ENCODE assay signal across 1 cellular context in the genomic region with DNA sequence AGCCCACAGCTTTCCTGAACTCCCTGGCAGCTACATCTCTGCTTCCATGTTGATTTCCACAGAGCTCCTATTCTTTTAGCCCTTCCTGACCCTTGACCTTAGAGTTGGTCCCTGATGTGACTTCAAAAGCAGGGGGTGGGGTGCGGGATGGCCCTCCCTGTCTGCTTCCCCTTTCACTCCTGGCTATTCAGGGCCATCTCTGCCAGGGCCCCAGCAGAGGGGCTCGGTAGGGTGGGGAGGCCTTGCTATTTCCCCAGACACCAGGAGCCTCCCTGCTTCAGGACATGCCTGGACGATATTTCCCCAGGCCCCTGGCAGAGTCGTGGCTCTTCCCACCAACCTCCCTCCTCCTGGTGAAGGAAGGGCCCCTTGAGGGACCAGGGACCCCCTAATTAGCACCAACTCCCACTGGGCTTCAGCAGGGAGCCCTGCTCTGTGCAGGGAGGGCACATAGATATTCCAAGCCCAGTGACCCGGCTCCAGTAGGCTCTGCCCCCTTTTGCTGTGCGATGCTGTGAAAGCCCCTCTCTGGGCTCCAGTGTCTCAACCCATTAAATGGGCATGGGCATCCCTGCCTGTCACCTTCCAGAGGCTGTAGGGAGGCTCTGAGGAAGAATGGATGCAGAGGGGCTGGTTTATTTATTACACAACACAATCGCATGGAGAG.
A peak's percentile ranks its signal among the peaks of the same experiment; 100 is the strongest.
TF ChIP-seq lines count a peak whose summit lies in the region.

No MANE protein-coding gene starts in this region.

TF ChIP-seq in HepG2, 621 proteins besides CTCF, POLR2A, EP300 and RAD21 (continued from another document and continues in another):
- TF ChIP-seq ELF4 (CRISPR knock-in tag; IDR thresholded peaks at IDR 0.05; ENCODE audit: borderline replicate concordance): no peak
- TF ChIP-seq, protein P1, sequence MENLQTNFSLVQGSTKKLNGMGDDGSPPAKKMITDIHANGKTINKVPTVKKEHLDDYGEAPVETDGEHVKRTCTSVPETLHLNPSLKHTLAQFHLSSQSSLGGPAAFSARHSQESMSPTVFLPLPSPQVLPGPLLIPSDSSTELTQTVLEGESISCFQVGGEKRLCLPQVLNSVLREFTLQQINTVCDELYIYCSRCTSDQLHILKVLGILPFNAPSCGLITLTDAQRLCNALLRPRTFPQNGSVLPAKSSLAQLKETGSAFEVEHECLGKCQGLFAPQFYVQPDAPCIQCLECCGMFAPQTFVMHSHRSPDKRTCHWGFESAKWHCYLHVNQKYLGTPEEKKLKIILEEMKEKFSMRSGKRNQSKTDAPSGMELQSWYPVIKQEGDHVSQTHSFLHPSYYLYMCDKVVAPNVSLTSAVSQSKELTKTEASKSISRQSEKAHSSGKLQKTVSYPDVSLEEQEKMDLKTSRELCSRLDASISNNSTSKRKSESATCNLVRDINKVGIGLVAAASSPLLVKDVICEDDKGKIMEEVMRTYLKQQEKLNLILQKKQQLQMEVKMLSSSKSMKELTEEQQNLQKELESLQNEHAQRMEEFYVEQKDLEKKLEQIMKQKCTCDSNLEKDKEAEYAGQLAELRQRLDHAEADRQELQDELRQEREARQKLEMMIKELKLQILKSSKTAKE (CRISPR knock-in tag; IDR thresholded peaks at IDR 0.05; ENCODE audit: borderline replicate concordance): peak; percentile 58; the same call in 1 of the 2 replicates
- TF ChIP-seq ZNF543 (CRISPR knock-in tag; IDR thresholded peaks at IDR 0.05): no peak
- TF ChIP-seq ZNF232 (CRISPR knock-in tag; IDR thresholded peaks at IDR 0.05; ENCODE audit: borderline replicate concordance): no peak
- TF ChIP-seq, protein P2, sequence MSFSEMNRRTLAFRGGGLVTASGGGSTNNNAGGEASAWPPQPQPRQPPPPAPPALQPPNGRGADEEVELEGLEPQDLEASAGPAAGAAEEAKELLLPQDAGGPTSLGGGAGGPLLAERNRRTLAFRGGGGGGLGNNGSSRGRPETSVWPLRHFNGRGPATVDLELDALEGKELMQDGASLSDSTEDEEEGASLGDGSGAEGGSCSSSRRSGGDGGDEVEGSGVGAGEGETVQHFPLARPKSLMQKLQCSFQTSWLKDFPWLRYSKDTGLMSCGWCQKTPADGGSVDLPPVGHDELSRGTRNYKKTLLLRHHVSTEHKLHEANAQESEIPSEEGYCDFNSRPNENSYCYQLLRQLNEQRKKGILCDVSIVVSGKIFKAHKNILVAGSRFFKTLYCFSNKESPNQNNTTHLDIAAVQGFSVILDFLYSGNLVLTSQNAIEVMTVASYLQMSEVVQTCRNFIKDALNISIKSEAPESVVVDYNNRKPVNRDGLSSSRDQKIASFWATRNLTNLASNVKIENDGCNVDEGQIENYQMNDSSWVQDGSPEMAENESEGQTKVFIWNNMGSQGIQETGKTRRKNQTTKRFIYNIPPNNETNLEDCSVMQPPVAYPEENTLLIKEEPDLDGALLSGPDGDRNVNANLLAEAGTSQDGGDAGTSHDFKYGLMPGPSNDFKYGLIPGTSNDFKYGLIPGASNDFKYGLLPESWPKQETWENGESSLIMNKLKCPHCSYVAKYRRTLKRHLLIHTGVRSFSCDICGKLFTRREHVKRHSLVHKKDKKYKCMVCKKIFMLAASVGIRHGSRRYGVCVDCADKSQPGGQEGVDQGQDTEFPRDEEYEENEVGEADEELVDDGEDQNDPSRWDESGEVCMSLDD (CRISPR knock-in tag; IDR thresholded peaks at IDR 0.05; ENCODE audit: borderline replicate concordance): peak; percentile 45; the same call in 1 of the 2 replicates
- TF ChIP-seq TBX2 (CRISPR knock-in tag; IDR thresholded peaks at IDR 0.05; ENCODE audit: borderline replicate concordance): 0 out of 2 replicates have a peak, but pooled peaks have one; percentile 31
- TF ChIP-seq, protein P3, sequence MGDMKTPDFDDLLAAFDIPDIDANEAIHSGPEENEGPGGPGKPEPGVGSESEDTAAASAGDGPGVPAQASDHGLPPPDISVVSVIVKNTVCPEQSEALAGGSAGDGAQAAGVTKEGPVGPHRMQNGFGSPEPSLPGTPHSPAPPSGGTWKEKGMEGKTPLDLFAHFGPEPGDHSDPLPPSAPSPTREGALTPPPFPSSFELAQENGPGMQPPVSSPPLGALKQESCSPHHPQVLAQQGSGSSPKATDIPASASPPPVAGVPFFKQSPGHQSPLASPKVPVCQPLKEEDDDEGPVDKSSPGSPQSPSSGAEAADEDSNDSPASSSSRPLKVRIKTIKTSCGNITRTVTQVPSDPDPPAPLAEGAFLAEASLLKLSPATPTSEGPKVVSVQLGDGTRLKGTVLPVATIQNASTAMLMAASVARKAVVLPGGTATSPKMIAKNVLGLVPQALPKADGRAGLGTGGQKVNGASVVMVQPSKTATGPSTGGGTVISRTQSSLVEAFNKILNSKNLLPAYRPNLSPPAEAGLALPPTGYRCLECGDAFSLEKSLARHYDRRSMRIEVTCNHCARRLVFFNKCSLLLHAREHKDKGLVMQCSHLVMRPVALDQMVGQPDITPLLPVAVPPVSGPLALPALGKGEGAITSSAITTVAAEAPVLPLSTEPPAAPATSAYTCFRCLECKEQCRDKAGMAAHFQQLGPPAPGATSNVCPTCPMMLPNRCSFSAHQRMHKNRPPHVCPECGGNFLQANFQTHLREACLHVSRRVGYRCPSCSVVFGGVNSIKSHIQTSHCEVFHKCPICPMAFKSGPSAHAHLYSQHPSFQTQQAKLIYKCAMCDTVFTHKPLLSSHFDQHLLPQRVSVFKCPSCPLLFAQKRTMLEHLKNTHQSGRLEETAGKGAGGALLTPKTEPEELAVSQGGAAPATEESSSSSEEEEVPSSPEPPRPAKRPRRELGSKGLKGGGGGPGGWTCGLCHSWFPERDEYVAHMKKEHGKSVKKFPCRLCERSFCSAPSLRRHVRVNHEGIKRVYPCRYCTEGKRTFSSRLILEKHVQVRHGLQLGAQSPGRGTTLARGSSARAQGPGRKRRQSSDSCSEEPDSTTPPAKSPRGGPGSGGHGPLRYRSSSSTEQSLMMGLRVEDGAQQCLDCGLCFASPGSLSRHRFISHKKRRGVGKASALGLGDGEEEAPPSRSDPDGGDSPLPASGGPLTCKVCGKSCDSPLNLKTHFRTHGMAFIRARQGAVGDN (CRISPR knock-in tag; IDR thresholded peaks at IDR 0.05): peak; percentile 84
- no peak for TF ChIP-seq MZF1 (CRISPR knock-in tag; IDR thresholded peaks at IDR 0.05; ENCODE audit: borderline replicate concordance)
- peak; percentile 30; the same call in 1 of the 2 replicates for TF ChIP-seq NFKB2 (CRISPR knock-in tag; IDR thresholded peaks at IDR 0.05; ENCODE audit: borderline replicate concordance)
- TF ChIP-seq, protein P4, sequence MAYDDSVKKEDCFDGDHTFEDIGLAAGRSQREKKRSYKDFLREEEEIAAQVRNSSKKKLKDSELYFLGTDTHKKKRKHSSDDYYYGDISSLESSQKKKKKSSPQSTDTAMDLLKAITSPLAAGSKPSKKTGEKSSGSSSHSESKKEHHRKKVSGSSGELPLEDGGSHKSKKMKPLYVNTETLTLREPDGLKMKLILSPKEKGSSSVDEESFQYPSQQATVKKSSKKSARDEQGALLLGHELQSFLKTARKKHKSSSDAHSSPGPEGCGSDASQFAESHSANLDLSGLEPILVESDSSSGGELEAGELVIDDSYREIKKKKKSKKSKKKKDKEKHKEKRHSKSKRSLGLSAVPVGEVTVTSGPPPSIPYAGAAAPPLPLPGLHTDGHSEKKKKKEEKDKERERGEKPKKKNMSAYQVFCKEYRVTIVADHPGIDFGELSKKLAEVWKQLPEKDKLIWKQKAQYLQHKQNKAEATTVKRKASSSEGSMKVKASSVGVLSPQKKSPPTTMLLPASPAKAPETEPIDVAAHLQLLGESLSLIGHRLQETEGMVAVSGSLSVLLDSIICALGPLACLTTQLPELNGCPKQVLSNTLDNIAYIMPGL (CRISPR knock-in tag; IDR thresholded peaks at IDR 0.05; ENCODE audit: borderline replicate concordance in 1 of 2, low read depth in 1 of 2): no peak
- TF ChIP-seq STAG1 (CRISPR knock-in tag; IDR thresholded peaks at IDR 0.05): no peak; the same call in 1 of the 2 replicates
- 0 out of 2 replicates have a peak, but pooled peaks have one; percentile 47 for TF ChIP-seq ZNF891 (CRISPR knock-in tag; IDR thresholded peaks at IDR 0.05)
- TF ChIP-seq, protein P5, sequence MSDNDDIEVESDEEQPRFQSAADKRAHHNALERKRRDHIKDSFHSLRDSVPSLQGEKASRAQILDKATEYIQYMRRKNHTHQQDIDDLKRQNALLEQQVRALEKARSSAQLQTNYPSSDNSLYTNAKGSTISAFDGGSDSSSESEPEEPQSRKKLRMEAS (IDR thresholded peaks at IDR 0.05): no peak
- peak; percentile 92 for TF ChIP-seq NR2F2 (IDR thresholded peaks at IDR 0.05; ENCODE audit: borderline replicate concordance, low read depth)
- TF ChIP-seq ZFY (CRISPR knock-in tag; IDR thresholded peaks at IDR 0.05): peak; percentile 62
- TF ChIP-seq SALL1 (CRISPR knock-in tag; IDR thresholded peaks at IDR 0.05): peak; percentile 63
- TF ChIP-seq ZNF557 (CRISPR knock-in tag; IDR thresholded peaks at IDR 0.05): no peak
- peak; percentile 88 for TF ChIP-seq NR2C2 (CRISPR knock-in tag; IDR thresholded peaks at IDR 0.05; ENCODE audit: borderline replicate concordance)
- 0 out of 2 replicates have a peak, but pooled peaks have one; percentile 31 for TF ChIP-seq MEIS2 (CRISPR knock-in tag; IDR thresholded peaks at IDR 0.05)
- TF ChIP-seq SAP130 (CRISPR knock-in tag; IDR thresholded peaks at IDR 0.05; ENCODE audit: low read depth): peak; percentile 53; the same call in 1 of the 2 replicates
- TF ChIP-seq, protein P6, sequence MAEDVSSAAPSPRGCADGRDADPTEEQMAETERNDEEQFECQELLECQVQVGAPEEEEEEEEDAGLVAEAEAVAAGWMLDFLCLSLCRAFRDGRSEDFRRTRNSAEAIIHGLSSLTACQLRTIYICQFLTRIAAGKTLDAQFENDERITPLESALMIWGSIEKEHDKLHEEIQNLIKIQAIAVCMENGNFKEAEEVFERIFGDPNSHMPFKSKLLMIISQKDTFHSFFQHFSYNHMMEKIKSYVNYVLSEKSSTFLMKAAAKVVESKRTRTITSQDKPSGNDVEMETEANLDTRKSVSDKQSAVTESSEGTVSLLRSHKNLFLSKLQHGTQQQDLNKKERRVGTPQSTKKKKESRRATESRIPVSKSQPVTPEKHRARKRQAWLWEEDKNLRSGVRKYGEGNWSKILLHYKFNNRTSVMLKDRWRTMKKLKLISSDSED (CRISPR knock-in tag; IDR thresholded peaks at IDR 0.05): no peak
- 0 out of 2 replicates have a peak, but pooled peaks have one; percentile 47 for TF ChIP-seq FOXA3 (CRISPR knock-in tag; IDR thresholded peaks at IDR 0.05)
- TF ChIP-seq, protein P7, sequence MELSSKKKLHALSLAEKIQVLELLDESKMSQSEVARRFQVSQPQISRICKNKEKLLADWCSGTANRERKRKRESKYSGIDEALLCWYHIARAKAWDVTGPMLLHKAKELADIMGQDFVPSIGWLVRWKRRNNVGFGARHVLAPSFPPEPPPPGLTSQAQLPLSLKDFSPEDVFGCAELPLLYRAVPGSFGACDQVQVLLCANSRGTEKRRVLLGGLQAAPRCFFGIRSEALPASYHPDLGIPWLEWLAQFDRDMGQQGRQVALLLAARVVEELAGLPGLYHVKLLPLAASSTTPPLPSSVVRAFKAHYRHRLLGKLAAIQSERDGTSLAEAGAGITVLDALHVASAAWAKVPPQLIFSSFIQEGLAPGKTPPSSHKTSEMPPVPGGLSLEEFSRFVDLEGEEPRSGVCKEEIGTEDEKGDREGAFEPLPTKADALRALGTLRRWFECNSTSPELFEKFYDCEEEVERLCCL (CRISPR knock-in tag; IDR thresholded peaks at IDR 0.05; ENCODE audit: borderline replicate concordance): no peak
- TF ChIP-seq RFX5 (IDR thresholded peaks at IDR 0.05; ENCODE audit: low read depth, low read length): no peak
- TF ChIP-seq ZNF747 (CRISPR knock-in tag; IDR thresholded peaks at IDR 0.05; ENCODE audit: borderline replicate concordance): no peak
- no peak for TF ChIP-seq ZNF33A (CRISPR knock-in tag; IDR thresholded peaks at IDR 0.05; ENCODE audit: borderline replicate concordance)
- no peak for TF ChIP-seq ZBTB21 (CRISPR knock-in tag; IDR thresholded peaks at IDR 0.05)
- TF ChIP-seq, protein P8, sequence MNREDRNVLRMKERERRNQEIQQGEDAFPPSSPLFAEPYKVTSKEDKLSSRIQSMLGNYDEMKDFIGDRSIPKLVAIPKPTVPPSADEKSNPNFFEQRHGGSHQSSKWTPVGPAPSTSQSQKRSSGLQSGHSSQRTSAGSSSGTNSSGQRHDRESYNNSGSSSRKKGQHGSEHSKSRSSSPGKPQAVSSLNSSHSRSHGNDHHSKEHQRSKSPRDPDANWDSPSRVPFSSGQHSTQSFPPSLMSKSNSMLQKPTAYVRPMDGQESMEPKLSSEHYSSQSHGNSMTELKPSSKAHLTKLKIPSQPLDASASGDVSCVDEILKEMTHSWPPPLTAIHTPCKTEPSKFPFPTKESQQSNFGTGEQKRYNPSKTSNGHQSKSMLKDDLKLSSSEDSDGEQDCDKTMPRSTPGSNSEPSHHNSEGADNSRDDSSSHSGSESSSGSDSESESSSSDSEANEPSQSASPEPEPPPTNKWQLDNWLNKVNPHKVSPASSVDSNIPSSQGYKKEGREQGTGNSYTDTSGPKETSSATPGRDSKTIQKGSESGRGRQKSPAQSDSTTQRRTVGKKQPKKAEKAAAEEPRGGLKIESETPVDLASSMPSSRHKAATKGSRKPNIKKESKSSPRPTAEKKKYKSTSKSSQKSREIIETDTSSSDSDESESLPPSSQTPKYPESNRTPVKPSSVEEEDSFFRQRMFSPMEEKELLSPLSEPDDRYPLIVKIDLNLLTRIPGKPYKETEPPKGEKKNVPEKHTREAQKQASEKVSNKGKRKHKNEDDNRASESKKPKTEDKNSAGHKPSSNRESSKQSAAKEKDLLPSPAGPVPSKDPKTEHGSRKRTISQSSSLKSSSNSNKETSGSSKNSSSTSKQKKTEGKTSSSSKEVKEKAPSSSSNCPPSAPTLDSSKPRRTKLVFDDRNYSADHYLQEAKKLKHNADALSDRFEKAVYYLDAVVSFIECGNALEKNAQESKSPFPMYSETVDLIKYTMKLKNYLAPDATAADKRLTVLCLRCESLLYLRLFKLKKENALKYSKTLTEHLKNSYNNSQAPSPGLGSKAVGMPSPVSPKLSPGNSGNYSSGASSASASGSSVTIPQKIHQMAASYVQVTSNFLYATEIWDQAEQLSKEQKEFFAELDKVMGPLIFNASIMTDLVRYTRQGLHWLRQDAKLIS (CRISPR knock-in tag; IDR thresholded peaks at IDR 0.05): no peak
- TF ChIP-seq, protein P9, sequence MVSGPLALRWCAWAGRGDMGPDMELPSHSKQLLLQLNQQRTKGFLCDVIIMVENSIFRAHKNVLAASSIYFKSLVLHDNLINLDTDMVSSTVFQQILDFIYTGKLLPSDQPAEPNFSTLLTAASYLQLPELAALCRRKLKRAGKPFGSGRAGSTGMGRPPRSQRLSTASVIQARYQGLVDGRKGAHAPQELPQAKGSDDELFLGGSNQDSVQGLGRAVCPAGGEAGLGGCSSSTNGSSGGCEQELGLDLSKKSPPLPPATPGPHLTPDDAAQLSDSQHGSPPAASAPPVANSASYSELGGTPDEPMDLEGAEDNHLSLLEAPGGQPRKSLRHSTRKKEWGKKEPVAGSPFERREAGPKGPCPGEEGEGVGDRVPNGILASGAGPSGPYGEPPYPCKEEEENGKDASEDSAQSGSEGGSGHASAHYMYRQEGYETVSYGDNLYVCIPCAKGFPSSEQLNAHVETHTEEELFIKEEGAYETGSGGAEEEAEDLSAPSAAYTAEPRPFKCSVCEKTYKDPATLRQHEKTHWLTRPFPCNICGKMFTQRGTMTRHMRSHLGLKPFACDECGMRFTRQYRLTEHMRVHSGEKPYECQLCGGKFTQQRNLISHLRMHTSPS (CRISPR knock-in tag; IDR thresholded peaks at IDR 0.05; ENCODE audit: low read depth): peak; percentile 25; the same call in 1 of the 2 replicates
- no peak for TF ChIP-seq YEATS2 (CRISPR knock-in tag; IDR thresholded peaks at IDR 0.05; ENCODE audit: borderline replicate concordance)
